17 cellular contexts compared by ENCODE assay signal in the genomic region with DNA sequence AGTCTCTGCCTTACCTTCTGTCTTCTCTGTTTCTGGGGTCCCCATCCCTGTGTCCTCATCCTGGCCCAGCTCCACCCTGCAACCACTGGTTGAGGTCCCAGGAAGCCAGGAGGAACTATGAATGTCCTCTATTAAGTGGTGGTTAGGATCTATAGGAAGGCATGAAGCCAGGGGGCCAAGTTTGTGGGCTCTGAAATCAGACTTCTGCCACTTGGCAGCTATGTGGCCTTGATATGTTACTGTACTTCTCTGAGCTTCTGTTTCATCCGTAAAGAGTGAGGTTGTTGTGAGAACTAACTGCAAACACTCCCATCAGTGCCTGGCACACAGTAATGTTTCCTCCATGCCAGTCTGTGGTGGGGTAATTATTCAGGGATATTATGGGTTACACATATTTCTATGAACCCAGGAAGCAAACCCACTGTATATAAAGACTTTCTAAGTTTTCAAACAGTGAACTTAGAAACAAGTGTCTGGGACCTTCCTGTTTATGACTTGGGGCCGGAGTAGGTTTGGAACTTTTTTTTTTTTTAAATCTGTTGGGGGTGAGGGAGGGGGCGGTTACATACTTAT. TPM values are rescaled to one million over a fixed set of nuclear protein-coding genes. Genes with fewer than 3 reads are reported as not detected.
DNase-seq lines count a peak whose midpoint lies in the region; ATAC-seq, FAIRE-seq and TF ChIP-seq lines count a peak whose summit lies in the region.
"Had no signal": no experiment of that assay in that cellular context is flagged by ENCODE, and none has a peak within 500 bp of the region (broad histone marks: within the 10 kb centered on the region; RNA-seq: fewer than 3 reads in every experiment).

No MANE protein-coding gene starts in this region.

- ATAC-seq in activated CD4-positive, alpha-beta T cell treated with anti-CD3 and anti-CD28 coated beads for 36 hours, result no peak
- peak; percentile 32 for ATAC-seq in activated naive CD8-positive, alpha-beta T cell treated with anti-CD3 and anti-CD28 coated beads, Interleukin-2, amount 10 ng/mL, durations not matched to agents 7 days and 5 days (ENCODE audit: low read depth)
- no peak for ATAC-seq in HepG2

- TF ChIP-seq RAD21 in HepG2 (CRISPR knock-in tag; IDR thresholded peaks at IDR 0.05), result no peak

- H3K36me3 Mint-ChIP-seq in activated CD4-positive, alpha-beta T cell treated with anti-CD3 and anti-CD28 coated beads for 36 hours (ENCODE audit: low read depth), result peaks cover 5% of the 10 kb centered on the region
- peaks cover 34% of the 10 kb centered on the region for H3K36me3 Mint-ChIP-seq in activated naive CD8-positive, alpha-beta T cell treated with anti-CD3 and anti-CD28 coated beads, Interleukin-2, amount 10 ng/mL, durations not matched to agents 7 days and 5 days
- no peaks in the 10 kb centered on the region for H3K36me3 Mint-ChIP-seq in nephron (ENCODE audit: low read depth)

- peaks cover 60% of the 10 kb centered on the region for H3K4me1 Mint-ChIP-seq in activated CD4-positive, alpha-beta T cell treated with anti-CD3 and anti-CD28 coated beads for 36 hours
- peaks cover 63% of the 10 kb centered on the region for H3K4me1 Mint-ChIP-seq in activated naive CD8-positive, alpha-beta T cell treated with anti-CD3 and anti-CD28 coated beads, Interleukin-2, amount 10 ng/mL, durations not matched to agents 7 days and 5 days
- H3K4me1 Mint-ChIP-seq in nephron, result peaks cover 62% of the 10 kb centered on the region

- no peaks in the 10 kb centered on the region for H3K27me3 ChIP-seq in HepG2 (ENCODE audit: control insufficient read depth in 1 of 2, insufficient read depth in 2 of 2, low read length in 2 of 2)
- H3K27me3 ChIP-seq: esophagus muscularis mucosa had no signal

- WGBS in HepG2 (ENCODE audit: low lambda C conversion rate), result 96% methylated on average over 3 of the region's 3 CpGs

- H3K4me3 ChIP-seq in kidney (ENCODE audit: low read length in 2 of 2) (no peak overlapping the region), HepG2 (replicated peaks in 1 of 3; ENCODE audit: insufficient read depth in 1 of 3, low read depth in 2 of 3, low read length in 3 of 3) (no peak overlapping the region)
- H3K4me3 ChIP-seq: esophagus muscularis mucosa, skin epidermis had no signal

- FAIRE-seq in kidney (lab: Jason Lieb, UNC) (no peak), HepG2 (lab: Jason Lieb, UNC) (no peak)
- FAIRE-seq: HTR-8/SVneo had no signal

- no peaks in the 10 kb centered on the region for H3K4me1 ChIP-seq in kidney (ENCODE audit: control insufficient read depth in 1 of 2, insufficient read depth in 1 of 2, low read depth in 1 of 2, low read length in 2 of 2)
- H3K4me1 ChIP-seq in HepG2 (ENCODE audit: insufficient read depth, low read length), result peaks cover 51% of the 10 kb centered on the region

- H3K27ac Mint-ChIP-seq in activated CD4-positive, alpha-beta T cell treated with anti-CD3 and anti-CD28 coated beads for 36 hours, result peak overlapping the region; percentile 81
- H3K27ac Mint-ChIP-seq in activated naive CD8-positive, alpha-beta T cell treated with anti-CD3 and anti-CD28 coated beads, Interleukin-2, amount 10 ng/mL, durations not matched to agents 7 days and 5 days, result peak overlapping the region; percentile 96
- H3K27ac Mint-ChIP-seq in nephron, result peak overlapping the region; percentile 16 to 82 (median 77)

- no peaks in the 10 kb centered on the region for H3K9me3 ChIP-seq in kidney (ENCODE audit: control insufficient read depth in 1 of 2, low read length in 2 of 2)
- no peaks in the 10 kb centered on the region for H3K9me3 ChIP-seq in HepG2 (ENCODE audit: low read length)
- H3K9me3 ChIP-seq: esophagus muscularis mucosa had no signal

- no peak for TF ChIP-seq POLR2A in HepG2 (IDR thresholded peaks at IDR 0.05; ENCODE audit: insufficient read depth in 1 of 2, low read depth in 2 of 2, low read length in 2 of 2)

- H3K9me3 Mint-ChIP-seq in activated CD4-positive, alpha-beta T cell treated with anti-CD3 and anti-CD28 coated beads for 36 hours (ENCODE audit: low read depth), result no peaks in the 10 kb centered on the region
- H3K9me3 Mint-ChIP-seq in activated naive CD8-positive, alpha-beta T cell treated with anti-CD3 and anti-CD28 coated beads, Interleukin-2, amount 10 ng/mL, durations not matched to agents 7 days and 5 days, result no peaks in the 10 kb centered on the region
- H3K9me3 Mint-ChIP-seq in nephron, result no peaks in the 10 kb centered on the region

- TF ChIP-seq EP300 in HepG2 (IDR thresholded peaks at IDR 0.05; ENCODE audit: low read depth in 2 of 2, low read length in 2 of 2), result no peak
- no peak for TF ChIP-seq EP300 in HepG2 (CRISPR knock-in tag; IDR thresholded peaks at IDR 0.05; ENCODE audit: borderline replicate concordance)

- H3K9ac ChIP-seq in kidney (ENCODE audit: low read length in 2 of 2), result no peak overlapping the region
- H3K9ac ChIP-seq in HepG2 (ENCODE audit: insufficient read depth, low read depth, low read length), result no peak overlapping the region

- H3K79me2 ChIP-seq in HepG2 (ENCODE audit: insufficient read depth, low read length), result peaks cover 2% of the 10 kb centered on the region

- no peak for TF ChIP-seq CTCF in nephron (IDR thresholded peaks at IDR 0.05; ENCODE audit: unreplicated experiment in 3 of 3)
- no peak for TF ChIP-seq CTCF in kidney (IDR thresholded peaks at IDR 0.05; ENCODE audit: borderline replicate concordance, extremely low read depth, insufficient read depth)
- TF ChIP-seq CTCF in HepG2 (CRISPR knock-in tag; IDR thresholded peaks at IDR 0.05), result no peak

- H3K27ac ChIP-seq in kidney (ENCODE audit: low read depth in 2 of 2, low read length in 2 of 2) (no peak overlapping the region), HepG2 (ENCODE audit: extremely low read length, insufficient read depth, low read length) (no peak overlapping the region)
- H3K27ac ChIP-seq: 22Rv1, esophagus muscularis mucosa had no signal

- H3K27me3 Mint-ChIP-seq in activated CD4-positive, alpha-beta T cell treated with anti-CD3 and anti-CD28 coated beads for 36 hours, result no peaks in the 10 kb centered on the region
- H3K27me3 Mint-ChIP-seq in activated naive CD8-positive, alpha-beta T cell treated with anti-CD3 and anti-CD28 coated beads, Interleukin-2, amount 10 ng/mL, durations not matched to agents 7 days and 5 days, result no peaks in the 10 kb centered on the region
- H3K27me3 Mint-ChIP-seq in nephron (ENCODE audit: low read depth), result peaks cover 4% of the 10 kb centered on the region

- POLR2A ChIA-PET in activated CD4-positive, alpha-beta T cell treated with anti-CD3 and anti-CD28 coated beads for 36 hours (lab: Charles Lee), result no interaction called here
- POLR2A ChIA-PET in activated naive CD8-positive, alpha-beta T cell treated with anti-CD3 and anti-CD28 coated beads, Interleukin-2, amount 10 ng/mL, durations not matched to agents 7 days and 5 days (lab: Charles Lee), result interaction anchor here (0.7 to 2.6 kb wide), 8 partner anchors 31 to 100 kb away, joined by 3 to 11 read pairs (median 5); no protein-coding TSS in a partner anchor
- POLR2A ChIA-PET in HepG2 (lab: Yijun Ruan, JAX), result no interaction called here

- H3K4me2 ChIP-seq in HepG2 (ENCODE audit: low read depth, low read length), result no peak overlapping the region

- in situ Hi-C loops in HepG2 (cut with HindIII; ENCODE audit: extremely low pct_ligation_motif_present, low pct_unique_long_range_greater_than_20kb), result no loop called here

- intact Hi-C loops in activated CD4-positive, alpha-beta T cell treated with anti-CD3 and anti-CD28 coated beads for 36 hours (cut with DNase I, micrococcal nuclease), result loop anchor here (2.0 to 10.0 kb wide), 5 partner anchors 31 to 1279 kb away; a partner anchor contains a TSS
- intact Hi-C loops in kidney (cut with DNase I) (no loop called here), HepG2 (cut with micrococcal nuclease; ENCODE audit: unreplicated experiment) (no loop called here)

- H2AFZ ChIP-seq in HepG2 (ENCODE audit: low read length), result no peak overlapping the region

- CTCF ChIA-PET in activated CD4-positive, alpha-beta T cell treated with anti-CD3 and anti-CD28 coated beads for 36 hours (lab: Charles Lee), result interaction anchor here (0.5 to 1.0 kb wide), 4 partner anchors 15 to 376 kb away, joined by 3 to 4 read pairs (median 4); no protein-coding TSS in a partner anchor
- CTCF ChIA-PET in HepG2 (lab: Yijun Ruan, JAX; ENCODE audit: low intra/inter-chr PET ratio, low total read pairs), result no interaction called here

- BruUV-seq in HepG2 (replicated peaks; lab: Mats Ljungman, UMichigan), result no TSS peak

- H4K20me1 ChIP-seq in HepG2 (ENCODE audit: insufficient read depth, low read length), result no peaks in the 10 kb centered on the region

- H3K4me3 Mint-ChIP-seq in activated CD4-positive, alpha-beta T cell treated with anti-CD3 and anti-CD28 coated beads for 36 hours, result peak overlapping the region; percentile 14
- peak overlapping the region; percentile 87 for H3K4me3 Mint-ChIP-seq in activated naive CD8-positive, alpha-beta T cell treated with anti-CD3 and anti-CD28 coated beads, Interleukin-2, amount 10 ng/mL, durations not matched to agents 7 days and 5 days
- H3K4me3 Mint-ChIP-seq in nephron, result no peak overlapping the region

- DNase-seq in activated CD4-positive, alpha-beta T cell treated with anti-CD3 and anti-CD28 coated beads for 36 hours, result no peak
- DNase-seq in activated CD4-positive, alpha-beta T cell treated with anti-CD3 and anti-CD28 coated beads for 1 hour, result no peak
- peak; percentile 41 for DNase-seq in NAMALWA (ENCODE audit: low spot score)
- no peak for DNase-seq in activated naive CD8-positive, alpha-beta T cell treated with anti-CD3 and anti-CD28 coated beads, Interleukin-2, amount 10 ng/mL, durations not matched to agents 7 days and 5 days
- DNase-seq in kidney, result no peak
- DNase-seq in HepG2 (ENCODE audit: low spot score), result no peak
- DNase-seq in NCI-H69 (lab: John Stamatoyannopoulos, UW), result no peak
- DNase-seq: activated gamma-delta T cell, COR-L47, NCI-H1417 treated with DMSO at 0.1 percent for 48 hours, occipital lobe, Right ventricle myocardium superior had no signal

- H3K36me3 ChIP-seq in kidney (ENCODE audit: control insufficient read depth in 1 of 2, insufficient read depth in 2 of 2, low read length in 2 of 2), result no peaks in the 10 kb centered on the region
- 0 out of 5 replicates have a peak, but pooled peaks cover 1 to 11% of the 10 kb centered on the region in 2 experiments for H3K36me3 ChIP-seq in HepG2 (replicated peaks in 1 of 2; ENCODE audit: control insufficient read depth in 1 of 2, insufficient read depth in 2 of 2, low read length in 2 of 2)
- H3K36me3 ChIP-seq: esophagus muscularis mucosa had no signal

RNA-seq across cellular contexts. Expression of a gene that starts 57.4 kb away (rescaled TPM):
- 1 to 10 TPM; 5.3 TPM for total RNA-seq in activated CD4-positive, alpha-beta T cell treated with anti-CD3 and anti-CD28 coated beads for 36 hours
- total RNA-seq in activated naive CD8-positive, alpha-beta T cell treated with anti-CD3 and anti-CD28 coated beads, Interleukin-2, amount 10 ng/mL, durations not matched to agents 7 days and 5 days, result 10 to 100 TPM; 40.6 to 44.3 TPM
- total RNA-seq in kidney, result 11.6 TPM
- polyA plus RNA-seq in kidney (ENCODE audit: insufficient read depth, low read depth, low replicate concordance), result 1.8 TPM
- 7.3 and 11.2 TPM in 2 replicates for total RNA-seq in HepG2 (2016; rRNA removed; fragmentation: Illumina TruSeq; extraction: Trizol)
- total RNA-seq in HepG2 (2016; cell fraction: cytosol; rRNA removed; fragmentation: Illumina TruSeq; extraction: Trizol; ENCODE audit: low read depth), result 8.1 and 9.0 TPM in 2 replicates
- total RNA-seq in HepG2 (2016; cell fraction: insoluble cytoplasmic fraction; rRNA removed; fragmentation: Illumina TruSeq; extraction: Trizol), result 6.3 and 12.7 TPM in 2 replicates
- 2.8 and 3.1 TPM in 2 replicates for total RNA-seq in HepG2 (2016; cell fraction: membrane; rRNA removed; fragmentation: Illumina TruSeq; extraction: Trizol)
- total RNA-seq in HepG2 (2016; cell fraction: nucleus; rRNA removed; fragmentation: Illumina TruSeq; extraction: Trizol), result 20.3 and 30.3 TPM in 2 replicates
- 6.0 and 6.6 TPM in 2 replicates for polyA plus RNA-seq in HepG2 (2011; rRNA removed)
- polyA plus RNA-seq in HepG2 (2011; cell fraction: cytosol; rRNA removed), result 2.7 and 3.6 TPM in 2 replicates
- polyA plus RNA-seq in HepG2 (2011; cell fraction: nucleus; rRNA removed), result 13.0 and 16.5 TPM in 2 replicates
- 4.8 and 5.2 TPM in 2 replicates for polyA plus RNA-seq in HepG2 (2012)
- polyA plus RNA-seq in HepG2 (2016; cell fraction: cytosol; fragmentation: Illumina TruSeq; extraction: Trizol; ENCODE audit: low read depth), result 0.16 and 0.22 TPM in 2 replicates
- polyA plus RNA-seq in HepG2 (2016; cell fraction: insoluble cytoplasmic fraction; fragmentation: Illumina TruSeq; extraction: Trizol; ENCODE audit: low read depth), result 3.0 and 3.1 TPM in 2 replicates
- 0.32 and 0.63 TPM in 2 replicates for polyA plus RNA-seq in HepG2 (2016; cell fraction: membrane; fragmentation: Illumina TruSeq; extraction: Trizol; ENCODE audit: low read depth)
- 13.8 and 13.9 TPM in 2 replicates for polyA plus RNA-seq in HepG2 (2016; cell fraction: nucleus; fragmentation: Illumina TruSeq; extraction: Trizol; ENCODE audit: insufficient read depth, low read depth)
- 0.37 and 27.7 TPM in 2 replicates for polyA minus RNA-seq in HepG2 (2011; rRNA and poly(A)+ RNA removed; ENCODE audit: low replicate concordance)
- 6.3 and 6.7 TPM in 2 replicates for polyA minus RNA-seq in HepG2 (2011; cell fraction: cytosol; rRNA and poly(A)+ RNA removed)
- polyA minus RNA-seq in HepG2 (2011; cell fraction: nucleus; rRNA and poly(A)+ RNA removed), result 59.7 and 63.2 TPM in 2 replicates

Comparison
In these comparisons a context has a peak if more than half of its experiments do, and no peak if none do; other contexts are left out.
1. H3K4me3 Mint-ChIP-seq: peak in activated CD4-positive, alpha-beta T cell treated with anti-CD3 and anti-CD28 coated beads for 36 hours (single experiment) and activated naive CD8-positive, alpha-beta T cell treated with anti-CD3 and anti-CD28 coated beads, Interleukin-2, amount 10 ng/mL, durations not matched to agents 7 days and 5 days (single experiment); none in nephron (0 of 3).
2. intact Hi-C loops: an anchor here in activated CD4-positive, alpha-beta T cell treated with anti-CD3 and anti-CD28 coated beads for 36 hours (2.0 to 10.0 kb wide); none called in kidney and HepG2.
3. Peak in every context shown above with its lines, with median percentiles within 50 percentile points of each other: H3K27ac Mint-ChIP-seq.